In genomic region chr3:71578045-71578730, GRCh38 we compare ENCODE assay signal across 12 cellular contexts.
DNase-seq lines count a peak whose midpoint lies in the region; ATAC-seq and FAIRE-seq lines count a peak whose summit lies in the region.
"Had no signal": no experiment of that assay in that cellular context is flagged by ENCODE, and none has a peak within 500 bp of the region (broad histone marks: within the 10 kb centered on the region; RNA-seq: fewer than 3 reads in every experiment).

No MANE protein-coding gene starts in this region.

- DNase-seq in NOMO-1 treated with DMSO at 0.1 percent for 48 hours (lab: John Stamatoyannopoulos, UW; ENCODE audit: unreplicated experiment) (peak; percentile 57), NOMO-1 treated with dmso at 0.1 percent for 144 hours (lab: John Stamatoyannopoulos, UW; ENCODE audit: unreplicated experiment) (no peak), RCC 7860 (ENCODE audit: low spot score) (no peak), fibroblast of peridontal ligament (ENCODE audit: extremely low read depth) (peak; percentile 41), foreskin melanocyte (no peak)
- no peak for DNase-seq in stimulated activated naive B cell treated with anti-CD40 and anti-IgM and Interleukin-4, amounts not matched to agents 10 μg/mL and 1 μg/mL and 100 μg/mL, for 72 hours
- DNase-seq in stimulated activated CD4-positive, alpha-beta T cell treated with anti-CD3 and anti-CD28 coated beads, Interleukin-1b, Interleukin-23, amount 100 ng/mL, for 48 hours, result no peak
- DNase-seq: cortex of kidney, hippocampal formation, T1000 had no signal

- FAIRE-seq in RCC 7860 (lab: Jason Lieb, UNC), result peak; percentile 69

- no peaks in the 10 kb centered on the region for H3K27me3 Mint-ChIP-seq in stimulated activated naive B cell treated with anti-CD40 and anti-IgM and Interleukin-4, amounts not matched to agents 10 μg/mL and 1 μg/mL and 100 μg/mL, for 72 hours

- H3K4me3 Mint-ChIP-seq in stimulated activated naive B cell treated with anti-CD40 and anti-IgM and Interleukin-4, amounts not matched to agents 10 μg/mL and 1 μg/mL and 100 μg/mL, for 72 hours, result peak overlapping the region; percentile 80 to 84

- peaks cover 26 to 30% of the 10 kb centered on the region in 2 donors for H3K36me3 Mint-ChIP-seq in stimulated activated naive B cell treated with anti-CD40 and anti-IgM and Interleukin-4, amounts not matched to agents 10 μg/mL and 1 μg/mL and 100 μg/mL, for 72 hours

- no peak for ATAC-seq in stimulated activated naive B cell treated with anti-CD40 and anti-IgM and Interleukin-4, amounts not matched to agents 10 μg/mL and 1 μg/mL and 100 μg/mL, for 72 hours (replicated peaks)
- no peak for ATAC-seq in GM18519 (IDR thresholded peaks at IDR 0.05; ENCODE audit: low FRiP score, unreplicated experiment)

- H3K27ac Mint-ChIP-seq in stimulated activated naive B cell treated with anti-CD40 and anti-IgM and Interleukin-4, amounts not matched to agents 10 μg/mL and 1 μg/mL and 100 μg/mL, for 72 hours, result peak overlapping the region; percentile 88
- H3K27ac Mint-ChIP-seq: neural progenitor cell had no signal

- no peaks in the 10 kb centered on the region for H3K9me3 Mint-ChIP-seq in stimulated activated naive B cell treated with anti-CD40 and anti-IgM and Interleukin-4, amounts not matched to agents 10 μg/mL and 1 μg/mL and 100 μg/mL, for 72 hours
- H3K9me3 Mint-ChIP-seq: neural progenitor cell had no signal

- peaks cover 20 to 52% of the 10 kb centered on the region in 2 donors for H3K4me1 Mint-ChIP-seq in stimulated activated naive B cell treated with anti-CD40 and anti-IgM and Interleukin-4, amounts not matched to agents 10 μg/mL and 1 μg/mL and 100 μg/mL, for 72 hours

Comparison
In these comparisons a context has a peak if more than half of its experiments do, and no peak if none do; other contexts are left out.
1. DNase-seq: peak in NOMO-1 treated with DMSO at 0.1 percent for 48 hours (single experiment) and fibroblast of peridontal ligament (single experiment); none in NOMO-1 treated with dmso at 0.1 percent for 144 hours (single experiment), RCC 7860 (single experiment), stimulated activated naive B cell treated with anti-CD40 and anti-IgM and Interleukin-4, amounts not matched to agents 10 μg/mL and 1 μg/mL and 100 μg/mL, for 72 hours (single experiment), foreskin melanocyte (single experiment) and stimulated activated CD4-positive, alpha-beta T cell treated with anti-CD3 and anti-CD28 coated beads, Interleukin-1b, Interleukin-23, amount 100 ng/mL, for 48 hours (single experiment).